Comparison of ENCODE assay signal across 16 cellular contexts in the genomic region with DNA sequence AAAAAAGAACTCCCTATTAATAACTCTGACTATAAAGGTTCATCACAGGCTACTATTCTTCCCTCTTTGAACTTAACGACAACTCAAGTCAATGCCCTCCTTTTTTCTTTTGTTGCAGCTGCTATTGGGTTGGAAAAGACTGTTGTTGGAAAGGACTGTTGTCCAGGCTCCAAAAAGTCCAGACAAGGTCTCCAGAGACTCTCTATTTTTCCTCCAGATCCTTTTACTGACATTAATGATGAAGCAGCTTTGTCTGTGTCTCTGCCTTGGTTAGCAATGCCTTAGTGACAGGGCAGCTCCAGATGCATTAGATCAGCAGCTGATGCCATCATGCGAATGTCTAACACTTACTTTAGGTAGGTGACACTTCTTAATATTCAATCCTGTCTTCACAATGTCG.
"Had no signal": no experiment of that assay in that cellular context is flagged by ENCODE, and none has a peak within 500 bp of the region (broad histone marks: within the 10 kb centered on the region; RNA-seq: fewer than 3 reads in every experiment).

No MANE protein-coding gene starts in this region.

- ATAC-seq: effector memory CD8-positive, alpha-beta T cell; gastroesophageal sphincter; left lung; T-cell had no signal

- DNase-seq: activated CD4-positive, alpha-beta T cell treated with anti-CD3 and anti-CD28 coated beads, Interleukin-2, amount 50 U/mL, for 1 hour; activated CD8-positive, alpha-beta memory T cell treated with anti-CD3 and anti-CD28 coated beads for 24 hours; activated naive CD4-positive, alpha-beta T cell; activated naive CD8-positive, alpha-beta T cell treated with anti-CD3 and anti-CD28 coated beads, Interleukin-2, amount 10 ng/mL, durations not matched to agents 7 days and 5 days; cerebellar nuclear complex; effector memory CD8-positive, alpha-beta T cell; islet precursor cell; left lung; mesenchymal stem cell; small intestine; stimulated activated CD4-positive, alpha-beta T cell treated with anti-CD3 and anti-CD28 coated beads, Interleukin-4, amount 100 ng/mL, for 24 hours; stimulated activated naive CD4-positive, alpha-beta T cell; T-cell; T-helper 9 cell; uterus had no signal
